2 cellular contexts compared by ENCODE assay signal in the genomic region with DNA sequence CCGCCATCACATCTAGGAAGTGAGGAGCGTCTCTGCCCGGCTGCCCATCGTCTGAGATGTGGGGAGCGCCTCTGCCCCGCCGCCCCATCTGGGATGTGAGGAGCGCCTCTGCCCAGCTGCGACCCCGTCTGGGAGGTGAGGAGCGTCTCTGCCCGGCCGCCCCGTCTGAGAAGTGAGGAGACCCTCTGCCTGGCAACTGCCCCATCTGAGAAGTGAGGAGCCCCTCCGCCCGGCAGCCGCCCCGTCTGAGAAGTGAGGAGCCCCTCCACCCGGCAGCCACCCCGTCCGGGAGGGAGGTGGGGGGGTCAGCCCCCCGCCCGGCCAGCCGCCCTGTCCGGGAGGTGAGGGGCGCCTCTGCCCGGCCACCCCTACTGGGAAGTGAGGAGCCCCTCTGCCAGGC. TPM values are rescaled to one million over a fixed set of nuclear protein-coding genes. Genes with fewer than 3 reads are reported as not detected.
"Had no signal": no experiment of that assay in that cellular context is flagged by ENCODE, and none has a peak within 500 bp of the region (broad histone marks: within the 10 kb centered on the region; RNA-seq: fewer than 3 reads in every experiment).

No MANE protein-coding gene starts in this region.

RNA-seq across cellular contexts. Expression of gene TRIM67, which starts 33.4 kb away (rescaled TPM):
- total RNA-seq: LHCN-M2, MCF 10A had no signal
